Comparison of ENCODE assay signal across 1 cellular context in genomic region chr6:3259491-3259958, GRCh38.
TF ChIP-seq lines count a peak whose summit lies in the region.

No MANE protein-coding gene starts in this region.

TF ChIP-seq in K562, 482 proteins besides CTCF, POLR2A, EP300 and RAD21 (continued from another document and continues in another):
- no peak for TF ChIP-seq IRF9 (tag; IDR thresholded peaks at IDR 0.05)
- no peak for TF ChIP-seq HEY1 (CRISPR knock-in tag; IDR thresholded peaks at IDR 0.05; ENCODE audit: borderline replicate concordance)
- TF ChIP-seq USF2 (CRISPR knock-in tag; IDR thresholded peaks at IDR 0.05): no peak
- peak; percentile 21; the same call in 1 of the 2 replicates for TF ChIP-seq STAG1 (CRISPR knock-in tag; IDR thresholded peaks at IDR 0.05; ENCODE audit: borderline replicate concordance)
- TF ChIP-seq ZNF445 (CRISPR knock-in tag; IDR thresholded peaks at IDR 0.05; ENCODE audit: low read depth): no peak
- TF ChIP-seq MCM2 (IDR thresholded peaks at IDR 0.05; ENCODE audit: low read depth): no peak
- no peak for TF ChIP-seq ARID4B (CRISPR knock-in tag; IDR thresholded peaks at IDR 0.05)
- TF ChIP-seq TEAD2 (tag; IDR thresholded peaks at IDR 0.05): no peak
- TF ChIP-seq TAL1 (IDR thresholded peaks at IDR 0.05): no peak
- no peak for TF ChIP-seq ZNF655 (CRISPR knock-in tag; IDR thresholded peaks at IDR 0.05)
- peak; percentile 78; the same call in 1 of the 2 replicates for TF ChIP-seq LCOR (CRISPR knock-in tag; IDR thresholded peaks at IDR 0.05)
- TF ChIP-seq CXXC5 (CRISPR knock-in tag; IDR thresholded peaks at IDR 0.05): no peak
- no peak for TF ChIP-seq GATAD2A (IDR thresholded peaks at IDR 0.05)
- peak; percentile 55 to 69 for TF ChIP-seq E2F6 (IDR thresholded peaks at IDR 0.05; ENCODE audit: borderline replicate concordance in 1 of 2, extremely low read depth in 1 of 2, insufficient read depth in 1 of 2, insufficient read length in 1 of 2, low read depth in 1 of 2, low read length in 1 of 2, poor library complexity in 1 of 2, severe bottlenecking in 1 of 2)
- no peak for TF ChIP-seq ZNF354B (CRISPR knock-in tag; IDR thresholded peaks at IDR 0.05)
- TF ChIP-seq YBX1 (IDR thresholded peaks at IDR 0.05): no peak
- no peak for TF ChIP-seq ZBTB9 (CRISPR knock-in tag; IDR thresholded peaks at IDR 0.05)
- TF ChIP-seq ZNF253 (CRISPR knock-in tag; conservative IDR thresholded peaks at IDR 0.05): no peak
- TF ChIP-seq HCFC1 (IDR thresholded peaks at IDR 0.05; ENCODE audit: low read depth, low read length): no peak; the same call in 1 of the 2 replicates
- TF ChIP-seq NR3C1 (CRISPR knock-in tag; IDR thresholded peaks at IDR 0.05): no peak
- TF ChIP-seq ZKSCAN3 (CRISPR knock-in tag; IDR thresholded peaks at IDR 0.05): no peak
- TF ChIP-seq PPARD (CRISPR knock-in tag; IDR thresholded peaks at IDR 0.05): no peak
- TF ChIP-seq SAP30 (IDR thresholded peaks at IDR 0.05; ENCODE audit: borderline replicate concordance, insufficient read depth, low read depth, low read length, poor library complexity, severe bottlenecking): no peak
- no peak for TF ChIP-seq ZSCAN32 (CRISPR knock-in tag; IDR thresholded peaks at IDR 0.05)
- TF ChIP-seq STAT6 (CRISPR knock-in tag; IDR thresholded peaks at IDR 0.05): no peak
- no peak for TF ChIP-seq RHOXF2B (CRISPR knock-in tag; conservative IDR thresholded peaks at IDR 0.05)
- no peak for TF ChIP-seq TAF15 (IDR thresholded peaks at IDR 0.05; ENCODE audit: low read depth, low read length)
- TF ChIP-seq ZBTB43 (CRISPR knock-in tag; IDR thresholded peaks at IDR 0.05): no peak
- TF ChIP-seq ZNF668 (CRISPR knock-in tag; IDR thresholded peaks at IDR 0.05): no peak
- no peak for TF ChIP-seq LARP7 (IDR thresholded peaks at IDR 0.05)
- TF ChIP-seq USF1 (CRISPR knock-in tag; IDR thresholded peaks at IDR 0.05): peak; percentile 47; the same call in 1 of the 2 replicates
- no peak for TF ChIP-seq DEAF1 (CRISPR knock-in tag; IDR thresholded peaks at IDR 0.05)
- peak; percentile 81 to 83 for TF ChIP-seq MNT (conservative IDR thresholded peaks at IDR 0.05)
- peak; percentile 14; the same call in 1 of the 2 replicates for TF ChIP-seq CTBP1 (IDR thresholded peaks at IDR 0.05; ENCODE audit: borderline replicate concordance)
- no peak for TF ChIP-seq MXI1 (IDR thresholded peaks at IDR 0.05; ENCODE audit: low read depth, low read length)
- TF ChIP-seq MBD1 (CRISPR knock-in tag; IDR thresholded peaks at IDR 0.05): no peak
- TF ChIP-seq CGGBP1 (CRISPR knock-in tag; IDR thresholded peaks at IDR 0.05): no peak
- TF ChIP-seq MAFK (IDR thresholded peaks at IDR 0.05; ENCODE audit: low read length): no peak
